In the genomic region with DNA sequence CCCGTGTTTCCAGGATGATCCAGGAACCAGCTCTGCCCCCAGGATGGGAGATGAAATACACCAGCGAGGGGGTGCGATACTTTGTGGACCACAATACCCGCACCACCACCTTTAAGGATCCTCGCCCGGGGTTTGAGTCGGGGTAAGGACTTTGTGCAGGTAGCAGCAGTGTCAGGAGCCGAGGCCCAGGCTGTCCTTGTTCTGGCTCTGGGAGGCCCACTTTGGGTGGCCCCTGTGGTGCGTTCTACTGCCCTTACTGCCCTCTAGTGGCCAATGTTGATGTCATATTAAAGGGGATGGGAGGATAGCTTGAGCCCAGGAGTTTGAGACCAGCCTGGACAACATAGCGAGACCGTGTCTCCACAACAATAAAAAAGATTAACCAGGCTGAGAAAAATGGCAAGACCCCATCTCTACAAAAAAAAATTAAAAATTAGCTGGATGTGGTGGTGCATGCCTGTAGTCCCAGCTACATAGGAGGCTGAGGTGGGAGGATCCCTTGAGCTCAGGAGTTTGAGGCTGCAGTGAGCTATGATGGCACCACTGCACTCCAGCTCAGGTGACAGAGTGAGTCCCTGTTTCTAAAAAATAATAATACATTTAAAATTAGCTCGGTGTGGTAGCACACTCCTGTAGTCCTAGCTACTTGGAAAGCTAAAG, we compare ENCODE assay signal across 1 cellular context.
A peak's percentile ranks its signal among the peaks of the same experiment; 100 is the strongest.
TF ChIP-seq lines count a peak whose summit lies in the region.

No MANE protein-coding gene starts in this region.

TF ChIP-seq in HepG2, 621 proteins besides CTCF, POLR2A, EP300 and RAD21 (continued from another document):
- TF ChIP-seq, protein P1, sequence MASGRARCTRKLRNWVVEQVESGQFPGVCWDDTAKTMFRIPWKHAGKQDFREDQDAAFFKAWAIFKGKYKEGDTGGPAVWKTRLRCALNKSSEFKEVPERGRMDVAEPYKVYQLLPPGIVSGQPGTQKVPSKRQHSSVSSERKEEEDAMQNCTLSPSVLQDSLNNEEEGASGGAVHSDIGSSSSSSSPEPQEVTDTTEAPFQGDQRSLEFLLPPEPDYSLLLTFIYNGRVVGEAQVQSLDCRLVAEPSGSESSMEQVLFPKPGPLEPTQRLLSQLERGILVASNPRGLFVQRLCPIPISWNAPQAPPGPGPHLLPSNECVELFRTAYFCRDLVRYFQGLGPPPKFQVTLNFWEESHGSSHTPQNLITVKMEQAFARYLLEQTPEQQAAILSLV (CRISPR knock-in tag; IDR thresholded peaks at IDR 0.05; ENCODE audit: borderline replicate concordance) = no peak
- TF ChIP-seq ZNF333 (CRISPR knock-in tag; IDR thresholded peaks at IDR 0.05; ENCODE audit: borderline replicate concordance) = peak; percentile 59; the same call in 1 of the 2 replicates
